1 cellular context compared by ENCODE assay signal in genomic region chr20:6848992-6849391, GRCh38.
A peak's percentile ranks its signal among the peaks of the same experiment; 100 is the strongest.
TF ChIP-seq lines count a peak whose summit lies in the region.

No MANE protein-coding gene starts in this region.

TF ChIP-seq in GM12878, 131 proteins besides CTCF, POLR2A, EP300 and RAD21 (continued from another document):
- TF ChIP-seq BCL11A (IDR thresholded peaks at IDR 0.05; ENCODE audit: low read depth, low read length): peak; percentile 7; the same call in 1 of the 2 replicates
- TF ChIP-seq ZNF687 (IDR thresholded peaks at IDR 0.05): peak; percentile 43; the same call in 1 of the 2 replicates
- TF ChIP-seq DPF2 (IDR thresholded peaks at IDR 0.05): no peak
- peak; percentile 21 to 51; a peak in 1 of 4 replicates for TF ChIP-seq IKZF2 (IDR thresholded peaks at IDR 0.05)
- no peak for TF ChIP-seq E4F1 (IDR thresholded peaks at IDR 0.05; ENCODE audit: borderline replicate concordance, partially characterized antibody)
- peak; percentile 81 for TF ChIP-seq MTA2 (IDR thresholded peaks at IDR 0.05; ENCODE audit: low read depth)
- TF ChIP-seq SREBF2 (IDR thresholded peaks at IDR 0.05; ENCODE audit: low read length): no peak
